ENCODE assay signal across 17 cellular contexts in genomic region chr12:1846421-1847405, GRCh38. TPM values are rescaled to one million over a fixed set of nuclear protein-coding genes. Genes with fewer than 3 reads are reported as not detected.
"Had no signal": no experiment of that assay in that cellular context is flagged by ENCODE, and none has a peak within 500 bp of the region (broad histone marks: within the 10 kb centered on the region; RNA-seq: fewer than 3 reads in every experiment).

No MANE protein-coding gene starts in this region.

- H3K4me1 Mint-ChIP-seq: activated T-helper 17 cell treated with anti-CD3 and anti-CD28 coated beads, Interleukin-2, amount 50 U/mL, for 72 hours had no signal

- H3K4me3 ChIP-seq: hepatocyte, prostate gland, smooth muscle cell had no signal

- H3K27me3 ChIP-seq: hepatocyte had no signal

- H3K36me3 ChIP-seq: prostate gland had no signal

- H3K9me3 ChIP-seq: prostate gland had no signal

- DNase-seq: activated B cell treated with CpG ODN at 0.5 μM for 24 hours; activated CD4-positive, alpha-beta T cell treated with anti-CD3 and anti-CD28 coated beads for 48 hours; activated naive CD4-positive, alpha-beta T cell treated with anti-CD3 and anti-CD28 coated beads, Interleukin-2, amount 50 U/mL, for 16 hours; mesendoderm; occipital lobe; right cardiac atrium; stimulated activated naive CD8-positive, alpha-beta T cell treated with anti-CD3 and anti-CD28 coated beads, Interleukin-15, amount 100 ng/mL, for 72 hours; T-helper 17 cell had no signal

- H3K27ac Mint-ChIP-seq: activated B cell treated with CpG ODN at 0.5 μM for 24 hours; activated T-helper 17 cell treated with anti-CD3 and anti-CD28 coated beads, Interleukin-2, amount 50 U/mL, for 72 hours; natural killer cell treated with Interleukin-12 subunit alpha and Interleukin-12 subunit beta and Interleukin-15 and Interleukin-18, amount 100 ng/mL, for 72 hours; T-helper 17 cell had no signal

- ATAC-seq: activated T-helper 17 cell treated with anti-CD3 and anti-CD28 coated beads, Interleukin-2, amount 50 U/mL, for 72 hours; esophagus mucosa; right cardiac atrium; stimulated activated naive CD8-positive, alpha-beta T cell treated with anti-CD3 and anti-CD28 coated beads, Interleukin-15, amount 100 ng/mL, for 72 hours; T-helper 17 cell had no signal

- H3K27ac ChIP-seq: hepatocyte, prostate gland had no signal

- H3K36me3 Mint-ChIP-seq: natural killer cell treated with Interleukin-12 subunit alpha and Interleukin-12 subunit beta and Interleukin-15 and Interleukin-18, amount 100 ng/mL, for 72 hours had no signal

- H3K9me3 Mint-ChIP-seq: activated B cell treated with CpG ODN at 0.5 μM for 24 hours; activated T-helper 17 cell treated with anti-CD3 and anti-CD28 coated beads, Interleukin-2, amount 50 U/mL, for 72 hours; natural killer cell treated with Interleukin-12 subunit alpha and Interleukin-12 subunit beta and Interleukin-15 and Interleukin-18, amount 100 ng/mL, for 72 hours; stimulated activated naive CD8-positive, alpha-beta T cell treated with anti-CD3 and anti-CD28 coated beads, Interleukin-15, amount 100 ng/mL, for 72 hours had no signal

- H3K4me1 ChIP-seq: prostate gland had no signal

- H3K4me3 Mint-ChIP-seq: activated B cell treated with CpG ODN at 0.5 μM for 24 hours; activated T-helper 17 cell treated with anti-CD3 and anti-CD28 coated beads, Interleukin-2, amount 50 U/mL, for 72 hours; natural killer cell treated with Interleukin-12 subunit alpha and Interleukin-12 subunit beta and Interleukin-15 and Interleukin-18, amount 100 ng/mL, for 72 hours; stimulated activated naive CD8-positive, alpha-beta T cell treated with anti-CD3 and anti-CD28 coated beads, Interleukin-15, amount 100 ng/mL, for 72 hours; T-helper 17 cell had no signal

RNA-seq across cellular contexts. Expression of gene LRTM2, which starts 26.3 kb away (rescaled TPM):
- total RNA-seq: activated B cell treated with CpG ODN at 0.5 μM for 24 hours; activated T-helper 17 cell treated with anti-CD3 and anti-CD28 coated beads, Interleukin-2, amount 50 U/mL, for 72 hours; astrocyte; esophagus mucosa; hepatocyte; liver; natural killer cell treated with Interleukin-12 subunit alpha and Interleukin-12 subunit beta and Interleukin-15 and Interleukin-18, amount 100 ng/mL, for 72 hours; prostate gland; right cardiac atrium; smooth muscle cell; T-helper 17 cell; ureter had no signal
